Comparison of ENCODE assay signal across 20 cellular contexts in the genomic region with DNA sequence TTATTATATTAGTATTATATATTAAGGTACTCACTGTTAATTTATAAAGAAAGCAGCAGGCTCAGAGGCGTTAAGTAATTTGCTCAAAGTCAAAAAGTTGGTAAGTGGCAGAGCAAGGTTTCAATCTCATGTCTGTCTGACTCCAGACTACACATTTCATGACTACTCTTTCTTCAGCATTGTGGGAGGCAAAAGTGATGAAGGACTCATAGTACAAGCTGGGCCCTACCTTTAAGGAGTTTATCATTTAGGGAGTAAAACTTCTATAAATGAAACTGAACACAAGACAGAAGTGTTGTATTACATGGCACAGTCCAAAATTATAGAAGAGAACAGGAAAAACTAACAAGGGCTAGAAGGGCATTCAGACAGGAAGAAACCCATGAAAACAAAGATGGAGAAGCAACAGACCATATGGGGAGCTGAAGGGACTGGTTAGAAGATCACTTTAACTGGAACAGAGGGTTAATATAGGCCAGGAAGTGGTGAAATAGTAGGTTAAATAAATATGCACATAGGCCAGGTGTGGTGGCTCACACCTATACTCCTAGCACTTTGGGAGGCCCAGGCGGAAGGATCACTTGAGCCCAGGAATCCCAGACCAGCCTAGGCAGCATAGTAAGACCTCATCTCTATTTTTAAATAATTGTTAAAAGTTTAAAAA. TPM values are rescaled to one million over a fixed set of nuclear protein-coding genes. Genes with fewer than 3 reads are reported as not detected.
DNase-seq lines count a peak whose midpoint lies in the region; ATAC-seq and TF ChIP-seq lines count a peak whose summit lies in the region.
"Had no signal": no experiment of that assay in that cellular context is flagged by ENCODE, and none has a peak within 500 bp of the region (broad histone marks: within the 10 kb centered on the region; RNA-seq: fewer than 3 reads in every experiment).

No MANE protein-coding gene starts in this region.

- peaks cover 13% of the 10 kb centered on the region for H3K9me1 ChIP-seq in IMR-90 (ENCODE audit: insufficient read depth, low read length)

- peaks cover 24% of the 10 kb centered on the region for H3K27me3 Mint-ChIP-seq in activated T-cell treated with anti-CD3 and anti-CD28 coated beads, Interleukin-2, amount 50 U/mL, for 4 hours (ENCODE audit: low read depth)

- no peak overlapping the region for H3K14ac ChIP-seq in IMR-90 (replicated peaks; ENCODE audit: low read depth, low read length)

- H3K4me2 ChIP-seq in BLaER1, result peak overlapping the region; percentile 52
- no peak overlapping the region for H3K4me2 ChIP-seq in IMR-90 (ENCODE audit: low read depth, low read length)

- TF ChIP-seq CTCF in IMR-90 (conservative IDR thresholded peaks at IDR 0.05; ENCODE audit: low read depth, low read length) (no peak), dorsolateral prefrontal cortex (IDR thresholded peaks at IDR 0.05 in 54 of 56, conservative IDR thresholded peaks at IDR 0.05 in 2 of 56; ENCODE audit: low read depth in 1 of 56, partially characterized antibody in 56 of 56) (no peak), sigmoid colon (IDR thresholded peaks at IDR 0.05) (no peak)

- H3K9me3 ChIP-seq in BLaER1 (no peaks in the 10 kb centered on the region), IMR-90 (ENCODE audit: control insufficient read depth, insufficient read depth, low read length) (peaks cover 2% of the 10 kb centered on the region; the same call in 1 of the 2 replicates), sigmoid colon (no peaks in the 10 kb centered on the region)
- H3K9me3 ChIP-seq: lower lobe of right lung, vagina had no signal

- H3K4me1 ChIP-seq in BLaER1 (peaks cover 33% of the 10 kb centered on the region), IMR-90 (ENCODE audit: control insufficient read depth, insufficient read depth, low read length) (peaks cover 18% of the 10 kb centered on the region), sigmoid colon (peaks cover 0 to 96% (median 91%) of the 10 kb centered on the region in 4 donors)
- H3K4me1 ChIP-seq: vagina had no signal

- CTCF ChIA-PET in IMR-90 (lab: Yijun Ruan, JAX), result no interaction called here

- H2BK15ac ChIP-seq in IMR-90 (ENCODE audit: low read depth, low read length), result 0 out of 3 replicates have a peak overlapping the region, but pooled peaks have one; percentile 58

- WGBS in IMR-90 (ENCODE audit: extremely low coverage in 2 of 2, insufficient read length in 1 of 2), 2 experiments, result no CpG with 5 or more reads among the region's 2 CpGs
- WGBS in sigmoid colon, 2 donors, result 88 to 95% methylated on average over 2 of the region's 2 CpGs

- no peak overlapping the region for H3K4me3 ChIP-seq in BLaER1
- H3K4me3 ChIP-seq in IMR-90 (ENCODE audit: insufficient read depth, low read depth, low read length), result no peak overlapping the region
- H3K4me3 ChIP-seq in dorsolateral prefrontal cortex, result peak overlapping the region in 20 of 59 donors; percentile 0 to 43 (median 25)
- H3K4me3 ChIP-seq in sigmoid colon, result no peak overlapping the region
- H3K4me3 ChIP-seq: lower lobe of right lung, vagina had no signal

- TF ChIP-seq EP300 in sigmoid colon (IDR thresholded peaks at IDR 0.05), result no peak

- POLR2A ChIA-PET in IMR-90 (lab: Charles Lee; ENCODE audit: unreplicated experiment), result no interaction called here

- no peak overlapping the region for H2BK20ac ChIP-seq in IMR-90 (ENCODE audit: low read depth, low read length)

- DNase-seq in IMR-90 (no peak), dorsolateral prefrontal cortex (no peak), sigmoid colon (no peak), H4 (ENCODE audit: low spot score) (no peak)
- DNase-seq in activated T-cell treated with anti-CD3 and anti-CD28 coated beads, Interleukin-2, amount 50 U/mL, for 4 hours, result no peak
- DNase-seq: activated CD4-positive, alpha-beta memory T cell treated with anti-CD3 and anti-CD28 coated beads, Interleukin-2, amount 10 ng/mL, durations not matched to agents 7 days and 5 days; activated naive CD8-positive, alpha-beta T cell treated with anti-CD3 and anti-CD28 coated beads for 36 hours; glutamatergic neuron; KG1; lower lobe of right lung; naive thymus-derived CD4-positive, alpha-beta T cell; NCI-H2081 treated with DMSO at 0.1 percent for 48 hours; NCI-H510A; stimulated activated CD4-positive, alpha-beta T cell treated with anti-CD3 and anti-CD28 coated beads, Interleukin-12 subunit alpha, Interleukin-12 subunit beta, amount 100 ng/mL, for 4 hours; T-cell had no signal

- no peak overlapping the region for H4K5ac ChIP-seq in IMR-90 (ENCODE audit: low read depth, low read length)

- no peak overlapping the region for H3K18ac ChIP-seq in IMR-90 (ENCODE audit: low read depth, low read length)

- H4K8ac ChIP-seq in IMR-90 (ENCODE audit: low read depth in 2 of 2, low read length in 2 of 2), result no peak overlapping the region

- dilution Hi-C loops in IMR-90 (cut with HindIII; ENCODE audit: low sequenced_read_pairs, unreplicated experiment), result no loop called here

- no peaks in the 10 kb centered on the region for H3K9me3 Mint-ChIP-seq in activated T-cell treated with anti-CD3 and anti-CD28 coated beads, Interleukin-2, amount 50 U/mL, for 4 hours
- H3K9me3 Mint-ChIP-seq: activated CD4-positive, alpha-beta memory T cell treated with anti-CD3 and anti-CD28 coated beads, Interleukin-2, amount 10 ng/mL, durations not matched to agents 7 days and 5 days; activated naive CD8-positive, alpha-beta T cell treated with anti-CD3 and anti-CD28 coated beads for 36 hours; stimulated activated memory B cell treated with anti-CD40 and anti-IgM and Interleukin-4, amounts not matched to agents 10 μg/mL and 1 μg/mL and 100 μg/mL, for 72 hours; T-cell had no signal

- H3K79me1 ChIP-seq in IMR-90 (ENCODE audit: low read depth in 1 of 2, low read length in 2 of 2), result peaks cover 17 to 77% of the 10 kb centered on the region in 2 experiments

- no peak for TF ChIP-seq RAD21 in IMR-90 (IDR thresholded peaks at IDR 0.05; ENCODE audit: low read length)

- H3K4ac ChIP-seq in IMR-90 (ENCODE audit: low read depth, low read length), result no peak overlapping the region

- H3K4me1 Mint-ChIP-seq in activated T-cell treated with anti-CD3 and anti-CD28 coated beads, Interleukin-2, amount 50 U/mL, for 4 hours (ENCODE audit: low read depth), result no peaks in the 10 kb centered on the region
- H3K4me1 Mint-ChIP-seq: T-cell had no signal

- H2AFZ ChIP-seq in IMR-90 (replicated peaks; ENCODE audit: low read length, poor library complexity), result no peak overlapping the region

- in situ Hi-C loops in IMR-90 (cut with MboI; ENCODE audit: low sequenced_read_pairs), result no loop called here

- H3K36me3 Mint-ChIP-seq in activated T-cell treated with anti-CD3 and anti-CD28 coated beads, Interleukin-2, amount 50 U/mL, for 4 hours (ENCODE audit: insufficient read depth), result no peaks in the 10 kb centered on the region
- H3K36me3 Mint-ChIP-seq: activated naive CD8-positive, alpha-beta T cell treated with anti-CD3 and anti-CD28 coated beads for 36 hours; naive thymus-derived CD4-positive, alpha-beta T cell; stimulated activated memory B cell treated with anti-CD40 and anti-IgM and Interleukin-4, amounts not matched to agents 10 μg/mL and 1 μg/mL and 100 μg/mL, for 72 hours; T-cell had no signal

- no peak overlapping the region for H3K23ac ChIP-seq in IMR-90 (ENCODE audit: low read depth, low read length)

- no peak overlapping the region for H4K91ac ChIP-seq in IMR-90 (ENCODE audit: insufficient read depth, low read depth, low read length)

- no peaks in the 10 kb centered on the region for H4K20me1 ChIP-seq in BLaER1
- no peaks in the 10 kb centered on the region for H4K20me1 ChIP-seq in IMR-90 (ENCODE audit: insufficient read depth, low read length)

- H2AK5ac ChIP-seq in IMR-90 (ENCODE audit: low read depth, low read length), result no peak overlapping the region

- no TSS peak for BruUV-seq in IMR-90 (replicated peaks; lab: Mats Ljungman, UMichigan)

- H3K27ac ChIP-seq in BLaER1 (no peak overlapping the region), IMR-90 (ENCODE audit: insufficient read depth, low read length) (no peak overlapping the region), dorsolateral prefrontal cortex (peak overlapping the region; percentile 65 to 100 (median 95)), sigmoid colon (peak overlapping the region; percentile 66 to 90 (median 86))
- H3K27ac ChIP-seq: lower lobe of right lung, vagina had no signal

- H3K56ac ChIP-seq in IMR-90 (ENCODE audit: extremely low read depth, insufficient read depth, low read length), result no peak overlapping the region

- intact Hi-C loops in IMR-90 (cut with micrococcal nuclease), result no loop called here
- intact Hi-C loops in dorsolateral prefrontal cortex (cut with DNase I), result no loop called here
- intact Hi-C loops in sigmoid colon (cut with DNase I), result no loop called here

- H3K27me3 ChIP-seq in BLaER1 (no peaks in the 10 kb centered on the region), IMR-90 (ENCODE audit: control insufficient read depth, insufficient read depth, low read length) (no peaks in the 10 kb centered on the region), dorsolateral prefrontal cortex (no peaks in the 10 kb centered on the region), sigmoid colon (no peaks in the 10 kb centered on the region)
- H3K27me3 ChIP-seq: vagina had no signal

- H2AK9ac ChIP-seq in IMR-90 (replicated peaks; ENCODE audit: low read depth, low read length, poor library complexity), result no peak overlapping the region

- no peaks in the 10 kb centered on the region for H3K36me3 ChIP-seq in BLaER1
- no peaks in the 10 kb centered on the region for H3K36me3 ChIP-seq in IMR-90 (ENCODE audit: control insufficient read depth, insufficient read depth, low read length)
- no peaks in the 10 kb centered on the region for H3K36me3 ChIP-seq in sigmoid colon
- H3K36me3 ChIP-seq: lower lobe of right lung, vagina had no signal

- no peak overlapping the region for H2BK120ac ChIP-seq in IMR-90 (ENCODE audit: low read depth, low read length)

- TF ChIP-seq POLR2A in IMR-90 (IDR thresholded peaks at IDR 0.05; ENCODE audit: low read depth, low read length) (no peak), sigmoid colon (IDR thresholded peaks at IDR 0.05) (no peak)

- H3K4me3 Mint-ChIP-seq in activated T-cell treated with anti-CD3 and anti-CD28 coated beads, Interleukin-2, amount 50 U/mL, for 4 hours, result no peak overlapping the region
- H3K4me3 Mint-ChIP-seq: activated CD4-positive, alpha-beta memory T cell treated with anti-CD3 and anti-CD28 coated beads, Interleukin-2, amount 10 ng/mL, durations not matched to agents 7 days and 5 days; activated naive CD8-positive, alpha-beta T cell treated with anti-CD3 and anti-CD28 coated beads for 36 hours; naive thymus-derived CD4-positive, alpha-beta T cell; stimulated activated memory B cell treated with anti-CD40 and anti-IgM and Interleukin-4, amounts not matched to agents 10 μg/mL and 1 μg/mL and 100 μg/mL, for 72 hours; T-cell had no signal

- H3K9ac ChIP-seq in BLaER1, result no peak overlapping the region
- no peak overlapping the region for H3K9ac ChIP-seq in IMR-90 (ENCODE audit: low read depth, low read length)

- ATAC-seq in IMR-90 (ENCODE audit: low read depth), result no peak
- ATAC-seq in HG03342 (IDR thresholded peaks at IDR 0.05; ENCODE audit: unreplicated experiment), result no peak
- ATAC-seq in activated T-cell treated with anti-CD3 and anti-CD28 coated beads, Interleukin-2, amount 50 U/mL, for 4 hours, result no peak
- ATAC-seq in activated CD4-positive, CD25-positive, alpha-beta regulatory T cell treated with anti-CD3 and anti-CD28 coated beads, Interleukin-2, amount 50 U/mL, for 24 hours, result no peak
- ATAC-seq: naive thymus-derived CD4-positive, alpha-beta T cell; stimulated activated memory B cell treated with anti-CD40 and anti-IgM and Interleukin-4, amounts not matched to agents 10 μg/mL and 1 μg/mL and 100 μg/mL, for 72 hours; T-cell had no signal

- H2BK5ac ChIP-seq in IMR-90 (ENCODE audit: low read depth, low read length, poor library complexity, severe bottlenecking), result no peak overlapping the region

RNA-seq across cellular contexts. Expression of gene SORT1, which starts 11.5 kb away (rescaled TPM):
- 16.7 and 18.9 TPM in 2 replicates for total RNA-seq in IMR-90 (2012; rRNA removed)
- 13.7 and 15.8 TPM in 2 replicates for polyA plus RNA-seq in IMR-90 (2012; rRNA removed)
- 6.4 and 8.4 TPM in 2 replicates for polyA plus RNA-seq in IMR-90 (2012; cell fraction: cytosol; rRNA removed)
- polyA plus RNA-seq in IMR-90 (2012; cell fraction: nucleus; rRNA removed; ENCODE audit: low replicate concordance), result 4.3 and 13.9 TPM in 2 replicates
- total RNA-seq in dorsolateral prefrontal cortex, result 100 to 1,000 TPM; 214 to 579 (median 329) TPM
- total RNA-seq in sigmoid colon, result 10 to 100 TPM; 33.4 to 55.1 (median 47.2) TPM
- 10 to 100 TPM in 1 of 3 donors, 1 to 10 TPM in 2; 7.2 to 37.0 (median 8.6) TPM for polyA plus RNA-seq in sigmoid colon
- 1 to 10 TPM; 1.1 to 1.6 (median 1.2) TPM for total RNA-seq in activated T-cell treated with anti-CD3 and anti-CD28 coated beads, Interleukin-2, amount 50 U/mL, for 4 hours
- total RNA-seq in H4 (2014; rRNA removed; shearing (Covaris generic)), result 3.7 and 7.4 TPM in 2 replicates
- polyA plus RNA-seq: naive thymus-derived CD4-positive, alpha-beta T cell had no signal

RNA-seq across cellular contexts. Expression of gene PSMA5, which starts 40.1 kb away (rescaled TPM):
- 75.5 and 83.9 TPM in 2 replicates for total RNA-seq in IMR-90 (2012; rRNA removed)
- polyA plus RNA-seq in IMR-90 (2012; rRNA removed), result 107 TPM in 2 replicates
- 39.5 and 60.3 TPM in 2 replicates for polyA plus RNA-seq in IMR-90 (2012; cell fraction: cytosol; rRNA removed)
- 11.0 and 46.7 TPM in 2 replicates for polyA plus RNA-seq in IMR-90 (2012; cell fraction: nucleus; rRNA removed; ENCODE audit: low replicate concordance)
- total RNA-seq in dorsolateral prefrontal cortex, result 10 to 100 TPM; 25.5 to 74.2 (median 56.7) TPM
- total RNA-seq in sigmoid colon, result 10 to 100 TPM; 18.8 to 57.6 (median 25.8) TPM
- 100 to 1,000 TPM in 1 of 3 donors, 10 to 100 TPM in 2; 89.5 to 113 (median 94.9) TPM for polyA plus RNA-seq in sigmoid colon
- total RNA-seq in activated T-cell treated with anti-CD3 and anti-CD28 coated beads, Interleukin-2, amount 50 U/mL, for 4 hours, result 100 to 1,000 TPM; 298 to 351 (median 300) TPM
- total RNA-seq in H4 (2014; rRNA removed; shearing (Covaris generic)), result 154 and 184 TPM in 2 replicates

Comparison
In these comparisons a context has a peak if more than half of its experiments do, and no peak if none do; other contexts are left out.
1. H3K27ac ChIP-seq: peak in dorsolateral prefrontal cortex (59 of 59) and sigmoid colon (4 of 4); none in BLaER1 (single experiment) and IMR-90 (single experiment).